8 cellular contexts compared by ENCODE assay signal in the genomic region with DNA sequence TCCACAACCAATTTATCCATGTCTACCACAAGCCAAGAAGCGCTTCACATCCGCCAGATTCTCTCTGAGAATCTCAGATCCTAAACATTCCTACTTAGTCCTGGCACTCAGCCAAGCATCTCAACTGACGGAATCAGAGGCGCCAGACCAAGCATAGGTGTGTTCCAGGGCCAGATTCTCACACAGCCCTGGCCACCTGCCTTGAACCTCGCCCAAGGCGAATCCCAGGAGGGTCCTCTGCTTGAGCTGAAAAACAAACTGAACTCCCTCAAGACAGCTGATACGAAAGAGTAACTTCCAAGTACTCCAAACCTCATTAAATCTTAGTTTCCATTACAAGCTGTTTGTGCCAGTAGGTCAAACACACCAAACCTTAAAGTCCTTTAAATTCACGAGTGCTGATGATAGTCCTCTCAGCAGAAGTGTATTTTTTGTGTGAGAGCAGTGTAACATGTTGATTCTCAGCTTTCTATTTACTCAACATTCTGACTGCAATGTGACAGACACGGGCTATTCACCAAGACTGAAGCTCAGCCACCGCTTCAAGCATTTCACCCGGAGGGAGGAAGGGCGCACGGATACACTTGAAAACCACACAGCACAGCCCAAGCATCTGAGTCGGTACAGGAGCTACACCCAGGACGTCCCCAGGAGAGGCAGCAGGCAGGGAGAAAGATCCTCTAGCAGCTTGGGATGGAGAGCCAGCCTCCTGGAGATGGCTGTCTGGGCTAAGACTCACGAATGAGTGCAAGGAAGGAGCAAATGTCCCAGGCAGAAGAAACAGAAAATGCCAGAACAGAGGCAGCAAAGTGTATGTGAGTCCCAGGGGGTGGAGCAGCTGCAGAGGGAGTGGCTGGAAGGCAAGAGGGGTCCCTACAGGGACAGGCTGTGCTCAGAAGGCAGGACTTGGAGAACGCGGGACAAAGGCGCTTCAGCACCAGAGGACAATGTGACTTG. TPM values are rescaled to one million over a fixed set of nuclear protein-coding genes. Genes with fewer than 3 reads are reported as not detected.
A peak's percentile ranks its signal among the peaks of the same experiment; 100 is the strongest.
DNase-seq lines count a peak whose midpoint lies in the region; ATAC-seq, FAIRE-seq and TF ChIP-seq lines count a peak whose summit lies in the region.

No MANE protein-coding gene starts in this region.

- no peaks in the 10 kb centered on the region; a peak in 1 of 3 replicates for H3K36me3 ChIP-seq in HEK293 (ENCODE audit: control insufficient read depth in 2 of 2, insufficient read depth in 1 of 2, low read length in 2 of 2)

- H3K9me3 ChIP-seq in HEK293 (ENCODE audit: control insufficient read depth, insufficient read depth, low read depth, low read length) = no peaks in the 10 kb centered on the region
- H3K9me3 ChIP-seq in right cardiac atrium (ENCODE audit: control insufficient read depth, low read length) = no peaks in the 10 kb centered on the region

- CTCF ChIA-PET in HEK293 (lab: Yijun Ruan, JAX) (interaction anchor here (0.6 to 1.4 kb wide), 5 partner anchors 18 to 98 kb away, joined by 3 to 6 read pairs (median 4); no protein-coding TSS in a partner anchor), GM10248 (lab: Yijun Ruan, JAX) (interaction anchor here (0.7 to 1.3 kb wide), 3 partner anchors 12 to 171 kb away, joined by 3 read pairs; no protein-coding TSS in a partner anchor)

- POLR2A ChIA-PET in HEK293 (lab: Yijun Ruan, JAX) (interaction anchor here (1.3 kb wide), 1 partner anchor 11 kb away, joined by 3 read pairs; no protein-coding TSS in a partner anchor), GM10248 (lab: Yijun Ruan, JAX) (no interaction called here)

- peak; percentile 84 for FAIRE-seq in RCC 7860 (lab: Jason Lieb, UNC)

- H3K27ac ChIP-seq in HEK293 (ENCODE audit: extremely low read depth, low read depth, low read length) = 0 out of 2 replicates have a peak overlapping the region, but pooled peaks have one; percentile 2
- H3K27ac ChIP-seq in right cardiac atrium (ENCODE audit: low read length) = peak overlapping the region; percentile 63

- no peaks in the 10 kb centered on the region for H3K27me3 ChIP-seq in right cardiac atrium (ENCODE audit: control insufficient read depth, insufficient read depth)

- no peak for TF ChIP-seq POLR2A in erythroblast (IDR thresholded peaks at IDR 0.05; ENCODE audit: low read length)

- no peaks in the 10 kb centered on the region for H3K9me3 Mint-ChIP-seq in stimulated activated naive CD8-positive, alpha-beta T cell treated with anti-CD3 and anti-CD28 coated beads, Interleukin-15, amount 100 ng/mL, for 72 hours

- peaks cover 32% of the 10 kb centered on the region for H3K4me1 ChIP-seq in HEK293 (ENCODE audit: control insufficient read depth, insufficient read depth, low read length)
- H3K4me1 ChIP-seq in right cardiac atrium (ENCODE audit: control insufficient read depth, insufficient read depth, low read length) = peaks cover 18% of the 10 kb centered on the region

- peaks cover 12% of the 10 kb centered on the region for H3K4me1 Mint-ChIP-seq in stimulated activated naive CD8-positive, alpha-beta T cell treated with anti-CD3 and anti-CD28 coated beads, Interleukin-15, amount 100 ng/mL, for 72 hours

- peaks cover 66% of the 10 kb centered on the region for H3K27me3 Mint-ChIP-seq in stimulated activated naive CD8-positive, alpha-beta T cell treated with anti-CD3 and anti-CD28 coated beads, Interleukin-15, amount 100 ng/mL, for 72 hours

- TF ChIP-seq CTCF in HEK293 (tag by site-specific recombination; IDR thresholded peaks at IDR 0.05) (no peak), GM10248 (IDR thresholded peaks at IDR 0.05; ENCODE audit: control extremely low read depth, extremely low read depth, low read depth, missing control alignments) (no peak)

- H3K4me3 Mint-ChIP-seq in stimulated activated naive CD8-positive, alpha-beta T cell treated with anti-CD3 and anti-CD28 coated beads, Interleukin-15, amount 100 ng/mL, for 72 hours = peak overlapping the region; percentile 16 to 71

- H3K27ac Mint-ChIP-seq in stimulated activated naive CD8-positive, alpha-beta T cell treated with anti-CD3 and anti-CD28 coated beads, Interleukin-15, amount 100 ng/mL, for 72 hours = peak overlapping the region in 1 of 2 donors; percentile 41

- H3K4me3 ChIP-seq in HEK293 (ENCODE audit: low read depth, low read length) (no peak overlapping the region), right cardiac atrium (ENCODE audit: low read length) (peak overlapping the region; percentile 16)

- peak; percentile 33 to 54 for ATAC-seq in right cardiac atrium
- ATAC-seq in stimulated activated naive CD8-positive, alpha-beta T cell treated with anti-CD3 and anti-CD28 coated beads, Interleukin-15, amount 100 ng/mL, for 72 hours = no peak
- ATAC-seq in HG02571 (IDR thresholded peaks at IDR 0.05; ENCODE audit: unreplicated experiment) = no peak

- 35% methylated on average over 19 of the region's 19 CpGs for WGBS in right cardiac atrium

- DNase-seq in DMS79 treated with DMSO at 0.1 percent for 48 hours (lab: John Stamatoyannopoulos, UW) (peak; percentile 83), RCC 7860 (ENCODE audit: low spot score) (peak; percentile 79), right cardiac atrium (peak in 2 of 3 donors; percentile 66 to 75), GM10248 (ENCODE audit: extremely low spot score) (no peak), erythroblast (lab: John Stamatoyannopoulos, UW) (no peak)
- DNase-seq in stimulated activated naive CD8-positive, alpha-beta T cell treated with anti-CD3 and anti-CD28 coated beads, Interleukin-15, amount 100 ng/mL, for 72 hours = no peak

- intact Hi-C loops in right cardiac atrium (cut with DNase I) = no loop called here

TF ChIP-seq in HEK293, 187 proteins besides CTCF, POLR2A, EP300 and RAD21 (continues in another document):
- TF ChIP-seq TRIM28 (IDR thresholded peaks at IDR 0.05; ENCODE audit: borderline replicate concordance, low read length) (peak; percentile 96), ZBTB10 (tag by site-specific recombination; IDR thresholded peaks at IDR 0.05) (no peak), ZNF571 (tag by site-specific recombination; IDR thresholded peaks at IDR 0.05) (no peak), KLF16 (tag by site-specific recombination; IDR thresholded peaks at IDR 0.05) (no peak), ZNF2 (tag by site-specific recombination; IDR thresholded peaks at IDR 0.05) (no peak; the same call in 1 of the 2 replicates), ZNF394 (tag by site-specific recombination; IDR thresholded peaks at IDR 0.05; ENCODE audit: borderline replicate concordance) (peak; percentile 50; the same call in 1 of the 2 replicates), ZNF473 (tag by site-specific recombination; IDR thresholded peaks at IDR 0.05) (no peak), ZNF704 (tag by site-specific recombination; IDR thresholded peaks at IDR 0.05) (no peak), ZNF114 (tag by site-specific recombination; IDR thresholded peaks at IDR 0.05) (no peak), ZNF501 (tag by site-specific recombination; IDR thresholded peaks at IDR 0.05) (no peak), ZNF350 (tag by site-specific recombination; IDR thresholded peaks at IDR 0.05) (no peak), AEBP2 (tag by site-specific recombination; IDR thresholded peaks at IDR 0.05; ENCODE audit: borderline replicate concordance) (no peak), GLIS2 (tag by site-specific recombination; IDR thresholded peaks at IDR 0.05) (peak; percentile 38; the same call in 1 of the 2 replicates), ZNF341 (tag by site-specific recombination; IDR thresholded peaks at IDR 0.05; ENCODE audit: low read depth) (peak; percentile 98), ZNF610 (tag by site-specific recombination; IDR thresholded peaks at IDR 0.05; ENCODE audit: borderline replicate concordance) (no peak), ZNF624 (tag by site-specific recombination; IDR thresholded peaks at IDR 0.05) (no peak)

RNA-seq across cellular contexts. Expression of gene PARD3, which starts 6.0 kb away (rescaled TPM):
- 10 to 100 TPM; 27.3 to 40.3 (median 29.7) TPM for total RNA-seq in right cardiac atrium
- 10.5 TPM for polyA plus RNA-seq in right cardiac atrium

Comparison
In these comparisons a context has a peak if more than half of its experiments do, and no peak if none do; other contexts are left out.
1. DNase-seq: peak in DMS79 treated with DMSO at 0.1 percent for 48 hours (single experiment), RCC 7860 (single experiment) and right cardiac atrium (2 of 3); none in stimulated activated naive CD8-positive, alpha-beta T cell treated with anti-CD3 and anti-CD28 coated beads, Interleukin-15, amount 100 ng/mL, for 72 hours (0 of 2), GM10248 (single experiment) and erythroblast (0 of 2).
2. ATAC-seq: peak in right cardiac atrium (2 of 2); none in stimulated activated naive CD8-positive, alpha-beta T cell treated with anti-CD3 and anti-CD28 coated beads, Interleukin-15, amount 100 ng/mL, for 72 hours (single experiment) and HG02571 (single experiment).